Comparison of ENCODE assay signal across 19 cellular contexts in genomic region chr6:13496508-13497180, GRCh38. TPM values are rescaled to one million over a fixed set of nuclear protein-coding genes. Genes with fewer than 3 reads are reported as not detected.
DNase-seq lines count a peak whose midpoint lies in the region; ATAC-seq, FAIRE-seq and TF ChIP-seq lines count a peak whose summit lies in the region.
"Had no signal": no experiment of that assay in that cellular context is flagged by ENCODE, and none has a peak within 500 bp of the region (broad histone marks: within the 10 kb centered on the region; RNA-seq: fewer than 3 reads in every experiment).

No MANE protein-coding gene starts in this region.

- H3K9me3 ChIP-seq in SK-N-SH = no peaks in the 10 kb centered on the region
- H3K9me3 ChIP-seq: body of pancreas, mucosa of descending colon, pancreas had no signal

- H2AFZ ChIP-seq in SK-N-SH (ENCODE audit: low read depth) = peak overlapping the region; percentile 63; the same call in 1 of the 2 replicates

- CTCF ChIA-PET in SK-N-SH (lab: Yijun Ruan, JAX) = interaction anchor here (0.7 to 1.0 kb wide), 2 partner anchors 43 to 974 kb away, joined by 3 to 4 read pairs; no protein-coding TSS in a partner anchor

- no peak overlapping the region for H3K4me2 ChIP-seq in SK-N-SH

- ATAC-seq in activated T-cell treated with anti-CD3 and anti-CD28 coated beads, Interleukin-2, amount 50 U/mL, for 4 hours = no peak
- ATAC-seq: body of pancreas; effector memory CD8-positive, alpha-beta T cell; foreskin keratinocyte; mucosa of descending colon; pancreas had no signal

- H3K79me2 ChIP-seq in SK-N-SH (ENCODE audit: insufficient read depth) = no peaks in the 10 kb centered on the region

- H3K27me3 Mint-ChIP-seq in activated T-cell treated with anti-CD3 and anti-CD28 coated beads, Interleukin-2, amount 50 U/mL, for 4 hours (ENCODE audit: low read depth) = no peaks in the 10 kb centered on the region
- H3K27me3 Mint-ChIP-seq: effector memory CD8-positive, alpha-beta T cell; stimulated activated naive CD8-positive, alpha-beta T cell treated with anti-CD3 and anti-CD28 coated beads, Interleukin-15, Interleukin-2, amounts not matched to agents 100 ng/mL and 50 ng/mL, for 24 hours had no signal

- H3F3A ChIP-seq in SK-N-SH (replicated peaks; ENCODE audit: insufficient read depth) = no peaks in the 10 kb centered on the region

- no peak for TF ChIP-seq EP300 in SK-N-SH (IDR thresholded peaks at IDR 0.05; ENCODE audit: borderline replicate concordance in 1 of 2, low read depth in 1 of 2, low read length in 1 of 2)

- no peaks in the 10 kb centered on the region for H3K9me3 Mint-ChIP-seq in activated T-cell treated with anti-CD3 and anti-CD28 coated beads, Interleukin-2, amount 50 U/mL, for 4 hours
- H3K9me3 Mint-ChIP-seq: effector memory CD8-positive, alpha-beta T cell; stimulated activated naive CD8-positive, alpha-beta T cell treated with anti-CD3 and anti-CD28 coated beads, Interleukin-15, Interleukin-2, amounts not matched to agents 100 ng/mL and 50 ng/mL, for 24 hours had no signal

- no peak overlapping the region for H3K4me3 ChIP-seq in AG10803 (ENCODE audit: low read length)
- no peak overlapping the region for H3K4me3 ChIP-seq in SK-N-SH (ENCODE audit: low read depth in 2 of 2, low read length in 1 of 2)
- H3K4me3 ChIP-seq in H7 (ENCODE audit: insufficient read depth, low read depth, low read length) = no peak overlapping the region
- H3K4me3 ChIP-seq in coronary artery = no peak overlapping the region
- H3K4me3 ChIP-seq: body of pancreas, mucosa of descending colon, pancreas had no signal

- no peak overlapping the region for H3K4me3 Mint-ChIP-seq in activated T-cell treated with anti-CD3 and anti-CD28 coated beads, Interleukin-2, amount 50 U/mL, for 4 hours
- H3K4me3 Mint-ChIP-seq: effector memory CD8-positive, alpha-beta T cell; stimulated activated naive CD8-positive, alpha-beta T cell treated with anti-CD3 and anti-CD28 coated beads, Interleukin-15, Interleukin-2, amounts not matched to agents 100 ng/mL and 50 ng/mL, for 24 hours had no signal

- POLR2A ChIA-PET in SK-N-SH (lab: Yijun Ruan, JAX) = no interaction called here

- no peaks in the 10 kb centered on the region for H3K4me1 ChIP-seq in SK-N-SH (ENCODE audit: control insufficient read depth in 1 of 2, insufficient read depth in 2 of 2, low read depth in 1 of 2, low read length in 1 of 2)
- H3K4me1 ChIP-seq: body of pancreas, pancreas had no signal

- H3K9ac ChIP-seq in SK-N-SH = no peak overlapping the region

- H3K9me2 ChIP-seq in SK-N-SH = no peaks in the 10 kb centered on the region

- no peaks in the 10 kb centered on the region for H4K20me1 ChIP-seq in SK-N-SH (ENCODE audit: insufficient read depth)

- H3K36me3 Mint-ChIP-seq in activated T-cell treated with anti-CD3 and anti-CD28 coated beads, Interleukin-2, amount 50 U/mL, for 4 hours (ENCODE audit: insufficient read depth) = no peaks in the 10 kb centered on the region

- H3K27me3 ChIP-seq in SK-N-SH (ENCODE audit: insufficient read depth) (no peaks in the 10 kb centered on the region), H7 (ENCODE audit: control insufficient read depth, insufficient read depth, low read length) (no peaks in the 10 kb centered on the region)
- H3K27me3 ChIP-seq: body of pancreas, foreskin keratinocyte, pancreas had no signal

- TF ChIP-seq RAD21 in SK-N-SH (IDR thresholded peaks at IDR 0.05; ENCODE audit: low read length) = no peak

- H3K36me3 ChIP-seq in SK-N-SH (replicated peaks in 1 of 2; ENCODE audit: control insufficient read depth in 1 of 2, insufficient read depth in 2 of 2, low read length in 1 of 2) = no peaks in the 10 kb centered on the region
- no peaks in the 10 kb centered on the region for H3K36me3 ChIP-seq in H7 (replicated peaks; ENCODE audit: control insufficient read depth, insufficient read depth, low read length)
- H3K36me3 ChIP-seq: pancreas, WERI-Rb-1 had no signal

- H3K27ac ChIP-seq in SK-N-SH (ENCODE audit: low read depth in 2 of 2, low read length in 1 of 2) = no peak overlapping the region
- no peak overlapping the region for H3K27ac ChIP-seq in coronary artery
- H3K27ac ChIP-seq: body of pancreas, foreskin keratinocyte, HL-60, pancreas, WERI-Rb-1 had no signal

- FAIRE-seq in HTR-8/SVneo (lab: Jason Lieb, UNC) = no peak
- FAIRE-seq: D721Med had no signal

- 14% methylated on average over 1 of the region's 1 CpG for WGBS in SK-N-SH (ENCODE audit: low lambda C conversion rate)

- DNase-seq in AG10803 (ENCODE audit: low read depth) (peak; percentile 35), HTR-8/SVneo (ENCODE audit: insufficient read length, low spot score) (peak; percentile 27), SK-N-SH (no peak), glomerular visceral epithelial cell (ENCODE audit: extremely low spot score) (peak; percentile 31), H7 (no peak), coronary artery (ENCODE audit: low spot score) (no peak), NOMO-1 treated with dmso at 0.1 percent for 144 hours (lab: John Stamatoyannopoulos, UW; ENCODE audit: unreplicated experiment) (no peak)
- no peak for DNase-seq in activated T-cell treated with anti-CD3 and anti-CD28 coated beads, Interleukin-2, amount 50 U/mL, for 4 hours
- DNase-seq: body of pancreas; effector memory CD8-positive, alpha-beta T cell; foreskin keratinocyte; mucosa of descending colon; NCI-H2171 treated with DMSO at 0.1 percent for 48 hours; pancreas; SW 1271; WERI-Rb-1 had no signal

- H3K4me1 Mint-ChIP-seq in activated T-cell treated with anti-CD3 and anti-CD28 coated beads, Interleukin-2, amount 50 U/mL, for 4 hours (ENCODE audit: low read depth) = peaks cover 3% of the 10 kb centered on the region

- TF ChIP-seq CTCF in AG10803 (conservative IDR thresholded peaks at IDR 0.05; ENCODE audit: low read length) = no peak
- TF ChIP-seq CTCF in SK-N-SH (IDR thresholded peaks at IDR 0.05) = no peak
- TF ChIP-seq CTCF in coronary artery (IDR thresholded peaks at IDR 0.05) = no peak

TF ChIP-seq in SK-N-SH, 30 proteins besides CTCF, POLR2A, EP300 and RAD21:
- TF ChIP-seq FOSL2 (IDR thresholded peaks at IDR 0.05; ENCODE audit: borderline replicate concordance, low read depth) = no peak
- TF ChIP-seq MXI1 (IDR thresholded peaks at IDR 0.05; ENCODE audit: low read depth, low read length) = no peak
- TF ChIP-seq, protein P1, sequence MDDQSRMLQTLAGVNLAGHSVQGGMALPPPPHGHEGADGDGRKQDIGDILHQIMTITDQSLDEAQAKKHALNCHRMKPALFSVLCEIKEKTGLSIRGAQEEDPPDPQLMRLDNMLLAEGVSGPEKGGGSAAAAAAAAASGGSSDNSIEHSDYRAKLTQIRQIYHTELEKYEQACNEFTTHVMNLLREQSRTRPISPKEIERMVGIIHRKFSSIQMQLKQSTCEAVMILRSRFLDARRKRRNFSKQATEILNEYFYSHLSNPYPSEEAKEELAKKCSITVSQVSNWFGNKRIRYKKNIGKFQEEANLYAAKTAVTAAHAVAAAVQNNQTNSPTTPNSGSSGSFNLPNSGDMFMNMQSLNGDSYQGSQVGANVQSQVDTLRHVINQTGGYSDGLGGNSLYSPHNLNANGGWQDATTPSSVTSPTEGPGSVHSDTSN (IDR thresholded peaks at IDR 0.05) = no peak
- TF ChIP-seq, protein P2, sequence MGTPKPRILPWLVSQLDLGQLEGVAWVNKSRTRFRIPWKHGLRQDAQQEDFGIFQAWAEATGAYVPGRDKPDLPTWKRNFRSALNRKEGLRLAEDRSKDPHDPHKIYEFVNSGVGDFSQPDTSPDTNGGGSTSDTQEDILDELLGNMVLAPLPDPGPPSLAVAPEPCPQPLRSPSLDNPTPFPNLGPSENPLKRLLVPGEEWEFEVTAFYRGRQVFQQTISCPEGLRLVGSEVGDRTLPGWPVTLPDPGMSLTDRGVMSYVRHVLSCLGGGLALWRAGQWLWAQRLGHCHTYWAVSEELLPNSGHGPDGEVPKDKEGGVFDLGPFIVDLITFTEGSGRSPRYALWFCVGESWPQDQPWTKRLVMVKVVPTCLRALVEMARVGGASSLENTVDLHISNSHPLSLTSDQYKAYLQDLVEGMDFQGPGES (IDR thresholded peaks at IDR 0.05; ENCODE audit: low read depth, low read length) = no peak
- no peak for TF ChIP-seq FOXJ3 (CRISPR knock-in tag; IDR thresholded peaks at IDR 0.05)

RNA-seq across cellular contexts. Expression of gene GFOD1, which starts 9.2 kb away (rescaled TPM):
- polyA plus RNA-seq in SK-N-SH (2012; rRNA removed) = 1.6 and 2.0 TPM in 2 replicates
- 1.2 and 1.4 TPM in 2 replicates for polyA plus RNA-seq in SK-N-SH (2012; cell fraction: cytosol; rRNA removed)
- 2.3 and 3.0 TPM in 2 replicates for polyA plus RNA-seq in SK-N-SH (2012; cell fraction: nucleus; rRNA removed)
- 3.4 and 4.4 TPM in 2 replicates for total RNA-seq in H7 (2014; rRNA removed; shearing (Covaris generic))
- total RNA-seq in activated T-cell treated with anti-CD3 and anti-CD28 coated beads, Interleukin-2, amount 50 U/mL, for 4 hours = 10 to 100 TPM; 25.5 to 39.0 (median 38.1) TPM

Comparison
In these comparisons a context has a peak if more than half of its experiments do, and no peak if none do; other contexts are left out.
1. DNase-seq: peak in AG10803 (single experiment), HTR-8/SVneo (single experiment) and glomerular visceral epithelial cell (single experiment); none in SK-N-SH (single experiment), H7 (single experiment), coronary artery (single experiment), activated T-cell treated with anti-CD3 and anti-CD28 coated beads, Interleukin-2, amount 50 U/mL, for 4 hours (single experiment) and NOMO-1 treated with dmso at 0.1 percent for 144 hours (single experiment).